1 cellular context compared by ENCODE assay signal in the genomic region with DNA sequence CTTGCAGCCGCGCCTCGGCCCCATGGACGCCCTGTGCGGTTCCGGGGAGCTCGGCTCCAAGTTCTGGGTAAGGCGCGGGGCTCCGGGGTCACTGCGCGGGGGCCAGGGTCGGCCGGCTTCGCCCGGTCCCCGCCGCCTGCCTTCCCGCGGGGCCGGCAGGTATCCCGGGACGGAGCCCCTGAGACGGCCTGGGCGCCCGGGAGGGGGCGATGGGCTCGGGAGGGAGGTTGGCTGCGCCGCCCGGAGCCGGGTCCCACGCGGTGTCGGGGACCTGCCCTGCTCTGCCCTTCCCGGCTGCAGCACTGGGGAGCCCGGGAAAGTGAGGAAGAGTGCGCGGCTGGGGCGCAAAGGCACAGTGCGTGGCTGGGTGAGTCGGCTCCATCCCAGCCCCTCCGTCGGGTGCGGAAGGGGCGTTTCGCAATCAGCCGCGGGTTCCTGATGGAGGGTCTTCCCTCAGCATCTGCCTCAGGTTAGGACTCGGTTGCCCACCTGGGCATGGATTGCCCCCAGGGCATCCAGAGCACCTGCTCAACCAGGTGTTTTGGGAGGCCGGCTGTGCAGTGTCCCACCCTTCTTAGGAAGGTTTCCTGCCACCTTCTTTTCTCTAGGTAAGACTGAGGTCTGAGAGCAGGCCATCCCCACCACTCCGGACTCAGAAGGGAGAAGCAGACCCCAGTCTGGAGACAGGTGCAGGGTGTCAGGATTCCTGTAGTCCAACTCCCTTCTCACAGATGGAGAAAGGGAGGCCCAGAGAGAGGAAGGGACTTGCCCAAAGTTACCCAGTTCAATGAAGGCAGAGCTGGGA.
TF ChIP-seq lines count a peak whose summit lies in the region.

No MANE protein-coding gene starts in this region.

TF ChIP-seq in HepG2, 621 proteins besides CTCF, POLR2A, EP300 and RAD21 (continued from another document and continues in another):
- TF ChIP-seq, protein P1, sequence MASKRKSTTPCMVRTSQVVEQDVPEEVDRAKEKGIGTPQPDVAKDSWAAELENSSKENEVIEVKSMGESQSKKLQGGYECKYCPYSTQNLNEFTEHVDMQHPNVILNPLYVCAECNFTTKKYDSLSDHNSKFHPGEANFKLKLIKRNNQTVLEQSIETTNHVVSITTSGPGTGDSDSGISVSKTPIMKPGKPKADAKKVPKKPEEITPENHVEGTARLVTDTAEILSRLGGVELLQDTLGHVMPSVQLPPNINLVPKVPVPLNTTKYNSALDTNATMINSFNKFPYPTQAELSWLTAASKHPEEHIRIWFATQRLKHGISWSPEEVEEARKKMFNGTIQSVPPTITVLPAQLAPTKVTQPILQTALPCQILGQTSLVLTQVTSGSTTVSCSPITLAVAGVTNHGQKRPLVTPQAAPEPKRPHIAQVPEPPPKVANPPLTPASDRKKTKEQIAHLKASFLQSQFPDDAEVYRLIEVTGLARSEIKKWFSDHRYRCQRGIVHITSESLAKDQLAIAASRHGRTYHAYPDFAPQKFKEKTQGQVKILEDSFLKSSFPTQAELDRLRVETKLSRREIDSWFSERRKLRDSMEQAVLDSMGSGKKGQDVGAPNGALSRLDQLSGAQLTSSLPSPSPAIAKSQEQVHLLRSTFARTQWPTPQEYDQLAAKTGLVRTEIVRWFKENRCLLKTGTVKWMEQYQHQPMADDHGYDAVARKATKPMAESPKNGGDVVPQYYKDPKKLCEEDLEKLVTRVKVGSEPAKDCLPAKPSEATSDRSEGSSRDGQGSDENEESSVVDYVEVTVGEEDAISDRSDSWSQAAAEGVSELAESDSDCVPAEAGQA (IDR thresholded peaks at IDR 0.05; ENCODE audit: low read depth) = no peak
- TF ChIP-seq, protein P1 (CRISPR knock-in tag; IDR thresholded peaks at IDR 0.05; ENCODE audit: borderline replicate concordance) = 0 out of 2 replicates have a peak, but pooled peaks have one; percentile 12
- 0 out of 2 replicates have a peak, but pooled peaks have one; percentile 23 for TF ChIP-seq GTF3A (CRISPR knock-in tag; conservative IDR thresholded peaks at IDR 0.05)
- TF ChIP-seq ZFYVE20 (CRISPR knock-in tag; IDR thresholded peaks at IDR 0.05; ENCODE audit: borderline replicate concordance, low read depth) = no peak
- TF ChIP-seq HIVEP1 (CRISPR knock-in tag; IDR thresholded peaks at IDR 0.05) = 0 out of 2 replicates have a peak, but pooled peaks have one; percentile 29
- TF ChIP-seq ZNF691 (CRISPR knock-in tag; IDR thresholded peaks at IDR 0.05; ENCODE audit: borderline replicate concordance, low read depth) = peak; percentile 51; the same call in 1 of the 2 replicates
- TF ChIP-seq ZNF343 (CRISPR knock-in tag; IDR thresholded peaks at IDR 0.05) = peak; percentile 69; the same call in 1 of the 2 replicates
- no peak for TF ChIP-seq TCF12 (IDR thresholded peaks at IDR 0.05)
- 0 out of 2 replicates have a peak, but pooled peaks have one; percentile 35 for TF ChIP-seq TCF12 (CRISPR knock-in tag; IDR thresholded peaks at IDR 0.05)
- TF ChIP-seq TAF15 (IDR thresholded peaks at IDR 0.05; ENCODE audit: low read depth, low read length, poor library complexity, severe bottlenecking) = peak; percentile 40
- 0 out of 2 replicates have a peak, but pooled peaks have one; percentile 35 for TF ChIP-seq ZNF12 (CRISPR knock-in tag; IDR thresholded peaks at IDR 0.05)
- TF ChIP-seq, protein P2, sequence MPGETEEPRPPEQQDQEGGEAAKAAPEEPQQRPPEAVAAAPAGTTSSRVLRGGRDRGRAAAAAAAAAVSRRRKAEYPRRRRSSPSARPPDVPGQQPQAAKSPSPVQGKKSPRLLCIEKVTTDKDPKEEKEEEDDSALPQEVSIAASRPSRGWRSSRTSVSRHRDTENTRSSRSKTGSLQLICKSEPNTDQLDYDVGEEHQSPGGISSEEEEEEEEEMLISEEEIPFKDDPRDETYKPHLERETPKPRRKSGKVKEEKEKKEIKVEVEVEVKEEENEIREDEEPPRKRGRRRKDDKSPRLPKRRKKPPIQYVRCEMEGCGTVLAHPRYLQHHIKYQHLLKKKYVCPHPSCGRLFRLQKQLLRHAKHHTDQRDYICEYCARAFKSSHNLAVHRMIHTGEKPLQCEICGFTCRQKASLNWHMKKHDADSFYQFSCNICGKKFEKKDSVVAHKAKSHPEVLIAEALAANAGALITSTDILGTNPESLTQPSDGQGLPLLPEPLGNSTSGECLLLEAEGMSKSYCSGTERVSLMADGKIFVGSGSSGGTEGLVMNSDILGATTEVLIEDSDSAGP (CRISPR knock-in tag; IDR thresholded peaks at IDR 0.05; ENCODE audit: borderline replicate concordance) = peak; percentile 60; the same call in 1 of the 2 replicates
- TF ChIP-seq, protein P3, sequence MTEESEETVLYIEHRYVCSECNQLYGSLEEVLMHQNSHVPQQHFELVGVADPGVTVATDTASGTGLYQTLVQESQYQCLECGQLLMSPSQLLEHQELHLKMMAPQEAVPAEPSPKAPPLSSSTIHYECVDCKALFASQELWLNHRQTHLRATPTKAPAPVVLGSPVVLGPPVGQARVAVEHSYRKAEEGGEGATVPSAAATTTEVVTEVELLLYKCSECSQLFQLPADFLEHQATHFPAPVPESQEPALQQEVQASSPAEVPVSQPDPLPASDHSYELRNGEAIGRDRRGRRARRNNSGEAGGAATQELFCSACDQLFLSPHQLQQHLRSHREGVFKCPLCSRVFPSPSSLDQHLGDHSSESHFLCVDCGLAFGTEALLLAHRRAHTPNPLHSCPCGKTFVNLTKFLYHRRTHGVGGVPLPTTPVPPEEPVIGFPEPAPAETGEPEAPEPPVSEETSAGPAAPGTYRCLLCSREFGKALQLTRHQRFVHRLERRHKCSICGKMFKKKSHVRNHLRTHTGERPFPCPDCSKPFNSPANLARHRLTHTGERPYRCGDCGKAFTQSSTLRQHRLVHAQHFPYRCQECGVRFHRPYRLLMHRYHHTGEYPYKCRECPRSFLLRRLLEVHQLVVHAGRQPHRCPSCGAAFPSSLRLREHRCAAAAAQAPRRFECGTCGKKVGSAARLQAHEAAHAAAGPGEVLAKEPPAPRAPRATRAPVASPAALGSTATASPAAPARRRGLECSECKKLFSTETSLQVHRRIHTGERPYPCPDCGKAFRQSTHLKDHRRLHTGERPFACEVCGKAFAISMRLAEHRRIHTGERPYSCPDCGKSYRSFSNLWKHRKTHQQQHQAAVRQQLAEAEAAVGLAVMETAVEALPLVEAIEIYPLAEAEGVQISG (CRISPR knock-in tag; IDR thresholded peaks at IDR 0.05) = no peak
- TF ChIP-seq, protein P4, sequence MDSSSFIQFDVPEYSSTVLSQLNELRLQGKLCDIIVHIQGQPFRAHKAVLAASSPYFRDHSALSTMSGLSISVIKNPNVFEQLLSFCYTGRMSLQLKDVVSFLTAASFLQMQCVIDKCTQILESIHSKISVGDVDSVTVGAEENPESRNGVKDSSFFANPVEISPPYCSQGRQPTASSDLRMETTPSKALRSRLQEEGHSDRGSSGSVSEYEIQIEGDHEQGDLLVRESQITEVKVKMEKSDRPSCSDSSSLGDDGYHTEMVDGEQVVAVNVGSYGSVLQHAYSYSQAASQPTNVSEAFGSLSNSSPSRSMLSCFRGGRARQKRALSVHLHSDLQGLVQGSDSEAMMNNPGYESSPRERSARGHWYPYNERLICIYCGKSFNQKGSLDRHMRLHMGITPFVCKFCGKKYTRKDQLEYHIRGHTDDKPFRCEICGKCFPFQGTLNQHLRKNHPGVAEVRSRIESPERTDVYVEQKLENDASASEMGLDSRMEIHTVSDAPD (CRISPR knock-in tag; IDR thresholded peaks at IDR 0.05) = 0 out of 2 replicates have a peak, but pooled peaks have one; percentile 13
- TF ChIP-seq SALL1 (CRISPR knock-in tag; IDR thresholded peaks at IDR 0.05) = peak; percentile 4; the same call in 1 of the 2 replicates
- TF ChIP-seq, protein P5, sequence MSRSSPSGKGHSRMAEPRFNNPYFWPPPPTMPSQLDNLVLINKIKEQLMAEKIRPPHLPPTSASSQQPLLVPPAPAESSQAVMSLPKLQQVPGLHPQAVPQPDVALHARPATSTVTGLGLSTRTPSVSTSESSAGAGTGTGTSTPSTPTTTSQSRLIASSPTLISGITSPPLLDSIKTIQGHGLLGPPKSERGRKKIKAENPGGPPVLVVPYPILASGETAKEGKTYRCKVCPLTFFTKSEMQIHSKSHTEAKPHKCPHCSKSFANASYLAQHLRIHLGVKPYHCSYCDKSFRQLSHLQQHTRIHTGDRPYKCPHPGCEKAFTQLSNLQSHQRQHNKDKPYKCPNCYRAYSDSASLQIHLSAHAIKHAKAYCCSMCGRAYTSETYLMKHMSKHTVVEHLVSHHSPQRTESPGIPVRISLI (CRISPR knock-in tag; IDR thresholded peaks at IDR 0.05; ENCODE audit: borderline replicate concordance) = 0 out of 2 replicates have a peak, but pooled peaks have one; percentile 31
- peak; percentile 92 for TF ChIP-seq CEBPG (CRISPR knock-in tag; IDR thresholded peaks at IDR 0.05)
- no peak for TF ChIP-seq ZNF841 (CRISPR knock-in tag; IDR thresholded peaks at IDR 0.05; ENCODE audit: borderline replicate concordance)
- TF ChIP-seq, protein P6, sequence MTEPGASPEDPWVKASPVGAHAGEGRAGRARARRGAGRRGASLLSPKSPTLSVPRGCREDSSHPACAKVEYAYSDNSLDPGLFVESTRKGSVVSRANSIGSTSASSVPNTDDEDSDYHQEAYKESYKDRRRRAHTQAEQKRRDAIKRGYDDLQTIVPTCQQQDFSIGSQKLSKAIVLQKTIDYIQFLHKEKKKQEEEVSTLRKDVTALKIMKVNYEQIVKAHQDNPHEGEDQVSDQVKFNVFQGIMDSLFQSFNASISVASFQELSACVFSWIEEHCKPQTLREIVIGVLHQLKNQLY (CRISPR knock-in tag; IDR thresholded peaks at IDR 0.05) = 0 out of 2 replicates have a peak, but pooled peaks have one; percentile 13
- TF ChIP-seq, protein P7, sequence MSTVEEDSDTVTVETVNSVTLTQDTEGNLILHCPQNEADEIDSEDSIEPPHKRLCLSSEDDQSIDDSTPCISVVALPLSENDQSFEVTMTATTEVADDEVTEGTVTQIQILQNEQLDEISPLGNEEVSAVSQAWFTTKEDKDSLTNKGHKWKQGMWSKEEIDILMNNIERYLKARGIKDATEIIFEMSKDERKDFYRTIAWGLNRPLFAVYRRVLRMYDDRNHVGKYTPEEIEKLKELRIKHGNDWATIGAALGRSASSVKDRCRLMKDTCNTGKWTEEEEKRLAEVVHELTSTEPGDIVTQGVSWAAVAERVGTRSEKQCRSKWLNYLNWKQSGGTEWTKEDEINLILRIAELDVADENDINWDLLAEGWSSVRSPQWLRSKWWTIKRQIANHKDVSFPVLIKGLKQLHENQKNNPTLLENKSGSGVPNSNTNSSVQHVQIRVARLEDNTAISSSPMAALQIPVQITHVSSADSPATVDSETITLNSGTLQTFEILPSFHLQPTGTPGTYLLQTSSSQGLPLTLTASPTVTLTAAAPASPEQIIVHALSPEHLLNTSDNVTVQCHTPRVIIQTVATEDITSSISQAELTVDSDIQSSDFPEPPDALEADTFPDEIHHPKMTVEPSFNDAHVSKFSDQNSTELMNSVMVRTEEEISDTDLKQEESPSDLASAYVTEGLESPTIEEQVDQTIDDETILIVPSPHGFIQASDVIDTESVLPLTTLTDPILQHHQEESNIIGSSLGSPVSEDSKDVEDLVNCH (CRISPR knock-in tag; IDR thresholded peaks at IDR 0.05) = 0 out of 2 replicates have a peak, but pooled peaks have one; percentile 52
- TF ChIP-seq ZNF33A (CRISPR knock-in tag; IDR thresholded peaks at IDR 0.05; ENCODE audit: borderline replicate concordance) = no peak
- TF ChIP-seq MYC (CRISPR knock-in tag; IDR thresholded peaks at IDR 0.05; ENCODE audit: borderline replicate concordance) = peak; percentile 50; the same call in 1 of the 2 replicates
- no peak for TF ChIP-seq ZNF333 (CRISPR knock-in tag; IDR thresholded peaks at IDR 0.05; ENCODE audit: borderline replicate concordance)
- TF ChIP-seq GPBP1L1 (CRISPR knock-in tag; IDR thresholded peaks at IDR 0.05) = no peak
- TF ChIP-seq ZNF615 (CRISPR knock-in tag; IDR thresholded peaks at IDR 0.05; ENCODE audit: borderline replicate concordance) = no peak
- peak; percentile 64 for TF ChIP-seq ZEB1 (IDR thresholded peaks at IDR 0.05; ENCODE audit: insufficient replicate concordance, low read depth)
- TF ChIP-seq ZNF567 (CRISPR knock-in tag; IDR thresholded peaks at IDR 0.05; ENCODE audit: borderline replicate concordance) = no peak
- TF ChIP-seq JUN (CRISPR knock-in tag; IDR thresholded peaks at IDR 0.05) = 0 out of 2 replicates have a peak, but pooled peaks have one; percentile 6
- TF ChIP-seq HNRNPLL (IDR thresholded peaks at IDR 0.05; ENCODE audit: low read depth, low read length, poor library complexity, severe bottlenecking) = peak; percentile 61
- TF ChIP-seq NAIF1 (CRISPR knock-in tag; IDR thresholded peaks at IDR 0.05; ENCODE audit: borderline replicate concordance) = no peak
- TF ChIP-seq NFKBIZ (CRISPR knock-in tag; IDR thresholded peaks at IDR 0.05) = no peak
- TF ChIP-seq ZNF335 (CRISPR knock-in tag; IDR thresholded peaks at IDR 0.05) = 0 out of 2 replicates have a peak, but pooled peaks have one; percentile 4
- peak; percentile 63; the same call in 1 of the 2 replicates for TF ChIP-seq ZSCAN21 (CRISPR knock-in tag; IDR thresholded peaks at IDR 0.05; ENCODE audit: borderline replicate concordance)
